ENCODE assay signal across 8 cellular contexts in the genomic region with DNA sequence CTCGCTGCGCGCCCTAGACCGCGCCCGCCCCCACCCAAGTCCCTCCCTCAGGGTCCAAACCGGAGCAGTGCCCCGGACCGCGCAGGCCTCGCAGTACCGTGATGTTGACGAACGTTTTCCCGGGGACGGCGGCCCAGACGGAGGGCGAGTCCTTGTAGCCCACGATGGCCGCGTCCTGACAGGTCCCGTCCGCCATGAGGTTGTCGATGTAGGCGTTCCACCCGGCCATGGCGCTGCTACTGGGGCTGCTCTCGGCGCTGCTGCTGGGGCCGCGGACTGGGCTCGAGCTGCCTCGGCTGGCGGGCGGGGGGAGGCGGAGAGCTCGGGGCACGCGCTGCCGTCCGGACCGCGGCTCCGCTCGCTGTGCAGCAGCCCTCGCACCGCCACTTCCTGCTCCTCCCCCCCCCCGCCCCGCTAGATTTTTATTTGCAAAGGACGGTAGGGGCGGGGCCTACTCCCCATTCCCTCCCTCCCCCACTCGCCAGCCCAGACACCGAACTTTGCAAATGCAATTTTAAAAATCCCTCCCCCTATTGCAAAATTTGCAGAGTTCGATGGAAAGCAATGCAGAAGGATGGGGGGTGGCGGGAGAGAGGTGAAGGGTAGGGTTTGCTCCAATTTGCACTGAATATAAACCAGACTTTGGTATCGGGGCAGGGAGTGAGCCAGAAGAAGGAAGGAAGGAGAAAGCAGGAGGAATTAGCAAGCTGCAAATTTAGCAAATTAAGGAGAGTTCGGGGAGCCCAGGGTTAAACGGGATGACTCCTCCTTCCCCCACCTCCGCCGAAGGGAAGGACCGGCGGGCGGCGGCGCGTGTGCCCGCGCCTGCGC. TPM values are rescaled to one million over a fixed set of nuclear protein-coding genes. Genes with fewer than 3 reads are reported as not detected.
DNase-seq lines count a peak whose midpoint lies in the region; ATAC-seq and TF ChIP-seq lines count a peak whose summit lies in the region.

A gene (minus strand): TSS at position 365 of the 831 bp plus-strand sequence. CDS start 136 bp downstream, at position 229.

- H3K27me3 Mint-ChIP-seq in activated CD4-positive, alpha-beta T cell treated with anti-CD3 and anti-CD28 coated beads for 36 hours = no peaks in the 10 kb centered on the region

- CTCF ChIA-PET in activated CD4-positive, alpha-beta T cell treated with anti-CD3 and anti-CD28 coated beads for 36 hours (lab: Charles Lee) = interaction anchor here (0.6 to 1.0 kb wide), 2 partner anchors 19 kb away, joined by 4 to 5 read pairs; a partner anchor contains a TSS

- H3K4me1 Mint-ChIP-seq in activated CD4-positive, alpha-beta T cell treated with anti-CD3 and anti-CD28 coated beads for 36 hours = peaks cover 39% of the 10 kb centered on the region

- peak within 1 kb of the TSS; percentile 100 for H3K27ac Mint-ChIP-seq in activated CD4-positive, alpha-beta T cell treated with anti-CD3 and anti-CD28 coated beads for 36 hours

- peaks cover 43% of the 10 kb centered on the region for H3K36me3 Mint-ChIP-seq in activated CD4-positive, alpha-beta T cell treated with anti-CD3 and anti-CD28 coated beads for 36 hours (ENCODE audit: low read depth)

- H3K9me3 Mint-ChIP-seq in activated CD4-positive, alpha-beta T cell treated with anti-CD3 and anti-CD28 coated beads for 36 hours (ENCODE audit: low read depth) = no peaks in the 10 kb centered on the region

- ATAC-seq in HG03095 (IDR thresholded peaks at IDR 0.05; ENCODE audit: unreplicated experiment) = peak; percentile 14
- peak; percentile 23 for ATAC-seq in activated CD4-positive, alpha-beta T cell treated with anti-CD3 and anti-CD28 coated beads for 36 hours
- ATAC-seq in GM18519 (IDR thresholded peaks at IDR 0.05; ENCODE audit: low FRiP score, unreplicated experiment) = no peak

- DNase-seq in GM03348 (ENCODE audit: low spot score) (peak; percentile 94), NCI-H460 (ENCODE audit: extremely low read depth, low read depth) (peak; percentile 92), choroid plexus epithelial cell (ENCODE audit: low read depth) (peak; percentile 97), kidney tubule cell (ENCODE audit: low spot score) (peak; percentile 89)
- peak; percentile 96 for DNase-seq in activated CD4-positive, alpha-beta T cell treated with anti-CD3 and anti-CD28 coated beads for 36 hours
- DNase-seq in stimulated activated CD4-positive, alpha-beta T cell treated with anti-CD3 and anti-CD28 coated beads, Interleukin-15, amount 100 ng/mL, for 48 hours (ENCODE audit: low read depth in 2 of 2) = peak; percentile 85 to 90

- TF ChIP-seq CTCF in choroid plexus epithelial cell (conservative IDR thresholded peaks at IDR 0.05; ENCODE audit: low read depth, low read length) = no peak

- peak within 1 kb of the TSS; percentile 99 for H3K4me3 ChIP-seq in choroid plexus epithelial cell (ENCODE audit: low read depth, low read length)

- intact Hi-C loops in activated CD4-positive, alpha-beta T cell treated with anti-CD3 and anti-CD28 coated beads for 36 hours (cut with DNase I, micrococcal nuclease) = loop anchor here (1.0 to 10.0 kb wide), 14 partner anchors 8 to 1694 kb away; a partner anchor contains a TSS

- H3K4me3 Mint-ChIP-seq in activated CD4-positive, alpha-beta T cell treated with anti-CD3 and anti-CD28 coated beads for 36 hours = peak within 1 kb of the TSS; percentile 99

- POLR2A ChIA-PET in activated CD4-positive, alpha-beta T cell treated with anti-CD3 and anti-CD28 coated beads for 36 hours (lab: Charles Lee) = interaction anchor here (0.8 to 9.2 kb wide), 3 partner anchors 8 to 50 kb away, joined by 3 to 80 read pairs (median 8); a partner anchor contains a TSS

RNA-seq across cellular contexts. Expression of the gene that starts here (rescaled TPM):
- 960 and 1,088 TPM in 2 replicates for total RNA-seq in NCI-H460 (2014; rRNA removed; shearing (Covaris generic))
- 566 and 812 TPM in 2 replicates for polyA plus RNA-seq in NCI-H460 (2014; cell fraction: nucleus; rRNA removed)
- 1,000 to 10,000 TPM; 1,809 to 1,911 TPM for total RNA-seq in activated CD4-positive, alpha-beta T cell treated with anti-CD3 and anti-CD28 coated beads for 36 hours
